ENCODE assay signal across 29 cellular contexts in the genomic region with DNA sequence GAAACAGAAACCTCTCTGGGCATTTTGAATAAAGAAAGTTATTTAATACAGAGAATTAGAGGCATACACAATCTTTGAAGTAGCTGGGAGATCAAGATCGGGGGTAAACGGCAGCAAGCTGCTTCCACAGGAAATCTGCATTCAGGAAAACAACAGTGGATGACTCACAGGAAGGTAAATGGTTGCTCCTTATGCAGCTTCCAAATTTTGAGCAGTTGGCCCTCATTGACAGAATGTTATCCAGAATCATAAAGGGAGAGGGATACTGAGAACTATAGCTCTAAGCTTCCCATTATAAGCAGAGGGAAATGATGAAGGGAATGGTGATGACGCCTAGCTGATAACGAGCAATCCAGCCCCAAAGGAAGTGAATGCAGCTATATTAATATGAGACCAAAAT. TPM values are rescaled to one million over a fixed set of nuclear protein-coding genes. Genes with fewer than 3 reads are reported as not detected.
"Had no signal": no experiment of that assay in that cellular context is flagged by ENCODE, and none has a peak within 500 bp of the region (broad histone marks: within the 10 kb centered on the region; RNA-seq: fewer than 3 reads in every experiment).

No MANE protein-coding gene starts in this region.

- H3K27me3 Mint-ChIP-seq: activated naive CD8-positive, alpha-beta T cell; stimulated activated naive B cell treated with anti-CD40 and anti-IgM and Interleukin-4, amounts not matched to agents 10 μg/mL and 1 μg/mL and 100 μg/mL, for 72 hours had no signal

- H3K4me1 ChIP-seq: esophagus squamous epithelium, neural progenitor cell, upper lobe of left lung, vagina had no signal

- H3K4me3 Mint-ChIP-seq: activated naive CD8-positive, alpha-beta T cell; activated T-cell treated with anti-CD3 and anti-CD28 coated beads, Interleukin-2, amount 50 U/mL, for 72 hours; effector memory CD8-positive, alpha-beta T cell; memory B cell; naive thymus-derived CD8-positive, alpha-beta T cell; neural progenitor cell; stimulated activated naive B cell treated with anti-CD40 and anti-IgM and Interleukin-4, amounts not matched to agents 10 μg/mL and 1 μg/mL and 100 μg/mL, for 72 hours; T-cell had no signal

- H3K4me1 Mint-ChIP-seq: memory B cell, T-cell had no signal

- ATAC-seq: activated T-cell treated with anti-CD3 and anti-CD28 coated beads, Interleukin-2, amount 50 U/mL, for 72 hours; effector memory CD8-positive, alpha-beta T cell; left colon; naive thymus-derived CD8-positive, alpha-beta T cell; right cardiac atrium; stimulated activated naive B cell treated with anti-CD40 and anti-IgM and Interleukin-4, amounts not matched to agents 10 μg/mL and 1 μg/mL and 100 μg/mL, for 72 hours; T-cell had no signal

- H3K27ac Mint-ChIP-seq: activated naive CD8-positive, alpha-beta T cell; activated T-cell treated with anti-CD3 and anti-CD28 coated beads, Interleukin-2, amount 50 U/mL, for 72 hours; effector memory CD8-positive, alpha-beta T cell; memory B cell; naive thymus-derived CD8-positive, alpha-beta T cell; neural progenitor cell; stimulated activated naive B cell treated with anti-CD40 and anti-IgM and Interleukin-4, amounts not matched to agents 10 μg/mL and 1 μg/mL and 100 μg/mL, for 72 hours; T-cell had no signal

- H3K36me3 Mint-ChIP-seq: activated naive CD8-positive, alpha-beta T cell; memory B cell; naive thymus-derived CD8-positive, alpha-beta T cell; neural progenitor cell; stimulated activated naive B cell treated with anti-CD40 and anti-IgM and Interleukin-4, amounts not matched to agents 10 μg/mL and 1 μg/mL and 100 μg/mL, for 72 hours; T-cell had no signal

- H3K9me3 Mint-ChIP-seq: activated T-cell treated with anti-CD3 and anti-CD28 coated beads, Interleukin-2, amount 50 U/mL, for 72 hours; effector memory CD8-positive, alpha-beta T cell; memory B cell; naive thymus-derived CD8-positive, alpha-beta T cell; neural progenitor cell; stimulated activated naive B cell treated with anti-CD40 and anti-IgM and Interleukin-4, amounts not matched to agents 10 μg/mL and 1 μg/mL and 100 μg/mL, for 72 hours; T-cell had no signal

- H3K9me3 ChIP-seq: esophagus squamous epithelium, stomach, thyroid gland, upper lobe of left lung, vagina had no signal

- H3K27me3 ChIP-seq: esophagus squamous epithelium, neural progenitor cell, stomach, thyroid gland, upper lobe of left lung, vagina had no signal

- DNase-seq: activated CD4-positive, alpha-beta T cell treated with anti-CD3 and anti-CD28 coated beads for 4 hours; activated CD4-positive, alpha-beta T cell treated with anti-CD3 and anti-CD28 coated beads, Interleukin-2, amount 50 U/mL, for 4 hours; activated effector memory CD4-positive, alpha-beta T cell treated with Interleukin-2 at 50 U/mL for 16 hours; activated naive CD4-positive, alpha-beta T cell treated with Interleukin-2 at 50 U/mL for 16 hours; activated T-cell treated with anti-CD3 and anti-CD28 coated beads for 4 hours; activated T-cell treated with anti-CD3 and anti-CD28 coated beads, Interleukin-2, amount 50 U/mL, for 72 hours; anterior cingulate cortex; effector memory CD8-positive, alpha-beta T cell; esophagus squamous epithelium; glutamatergic neuron; left colon; naive thymus-derived CD8-positive, alpha-beta T cell; occipital lobe; right cardiac atrium; stimulated activated CD4-positive, alpha-beta T cell treated with anti-CD3 and anti-CD28 coated beads, Interleukin-15, amount 100 ng/mL, for 24 hours; stimulated activated CD4-positive, alpha-beta T cell treated with anti-CD3 and anti-CD28 coated beads, Interleukin-2, amount 100 ng/mL, for 24 hours; stimulated activated naive B cell treated with anti-CD40 and anti-IgM and Interleukin-4, amounts not matched to agents 10 μg/mL and 1 μg/mL and 100 μg/mL, for 72 hours; stomach; T-cell; thyroid gland; upper lobe of left lung had no signal

- H3K36me3 ChIP-seq: esophagus squamous epithelium, neural progenitor cell, stomach, thyroid gland, upper lobe of left lung, vagina had no signal

- FAIRE-seq: frontal cortex, keratinocyte had no signal

- H3K27ac ChIP-seq: coronary artery, esophagus squamous epithelium, neural progenitor cell, parathyroid adenoma, stomach, thyroid gland, upper lobe of left lung, vagina had no signal

- H3K4me3 ChIP-seq: coronary artery, esophagus squamous epithelium, neural progenitor cell, stomach, thyroid gland, upper lobe of left lung, vagina had no signal

RNA-seq across cellular contexts. Expression of gene ZMYND12, which starts 28.6 kb away (rescaled TPM):
- total RNA-seq: frontal cortex, occipital lobe, vagina had no signal
